In the genomic region with DNA sequence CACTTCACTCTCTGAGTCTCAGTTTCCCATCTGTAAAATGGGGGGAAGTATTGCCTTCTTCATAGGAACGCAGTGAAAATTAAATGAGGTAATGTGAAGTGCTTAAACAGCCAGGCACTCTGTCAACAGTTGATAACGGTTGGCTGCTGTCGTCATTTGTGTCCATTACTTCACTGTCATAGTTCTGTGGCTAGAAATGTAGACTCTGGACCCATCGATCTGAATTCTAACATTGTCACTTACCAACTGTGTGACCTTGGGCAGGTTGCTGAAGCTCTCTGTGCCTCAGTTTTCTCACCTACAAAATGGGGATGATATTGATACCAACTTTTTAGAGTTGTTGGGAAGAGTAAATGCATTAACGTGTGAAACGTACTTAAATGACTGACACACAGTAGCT, we compare ENCODE assay signal across 1 cellular context.
TF ChIP-seq lines count a peak whose summit lies in the region.

No MANE protein-coding gene starts in this region.

TF ChIP-seq in HepG2, 621 proteins besides CTCF, POLR2A, EP300 and RAD21 (continued from another document):
- TF ChIP-seq, protein P1, sequence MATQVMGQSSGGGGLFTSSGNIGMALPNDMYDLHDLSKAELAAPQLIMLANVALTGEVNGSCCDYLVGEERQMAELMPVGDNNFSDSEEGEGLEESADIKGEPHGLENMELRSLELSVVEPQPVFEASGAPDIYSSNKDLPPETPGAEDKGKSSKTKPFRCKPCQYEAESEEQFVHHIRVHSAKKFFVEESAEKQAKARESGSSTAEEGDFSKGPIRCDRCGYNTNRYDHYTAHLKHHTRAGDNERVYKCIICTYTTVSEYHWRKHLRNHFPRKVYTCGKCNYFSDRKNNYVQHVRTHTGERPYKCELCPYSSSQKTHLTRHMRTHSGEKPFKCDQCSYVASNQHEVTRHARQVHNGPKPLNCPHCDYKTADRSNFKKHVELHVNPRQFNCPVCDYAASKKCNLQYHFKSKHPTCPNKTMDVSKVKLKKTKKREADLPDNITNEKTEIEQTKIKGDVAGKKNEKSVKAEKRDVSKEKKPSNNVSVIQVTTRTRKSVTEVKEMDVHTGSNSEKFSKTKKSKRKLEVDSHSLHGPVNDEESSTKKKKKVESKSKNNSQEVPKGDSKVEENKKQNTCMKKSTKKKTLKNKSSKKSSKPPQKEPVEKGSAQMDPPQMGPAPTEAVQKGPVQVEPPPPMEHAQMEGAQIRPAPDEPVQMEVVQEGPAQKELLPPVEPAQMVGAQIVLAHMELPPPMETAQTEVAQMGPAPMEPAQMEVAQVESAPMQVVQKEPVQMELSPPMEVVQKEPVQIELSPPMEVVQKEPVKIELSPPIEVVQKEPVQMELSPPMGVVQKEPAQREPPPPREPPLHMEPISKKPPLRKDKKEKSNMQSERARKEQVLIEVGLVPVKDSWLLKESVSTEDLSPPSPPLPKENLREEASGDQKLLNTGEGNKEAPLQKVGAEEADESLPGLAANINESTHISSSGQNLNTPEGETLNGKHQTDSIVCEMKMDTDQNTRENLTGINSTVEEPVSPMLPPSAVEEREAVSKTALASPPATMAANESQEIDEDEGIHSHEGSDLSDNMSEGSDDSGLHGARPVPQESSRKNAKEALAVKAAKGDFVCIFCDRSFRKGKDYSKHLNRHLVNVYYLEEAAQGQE (IDR thresholded peaks at IDR 0.05; ENCODE audit: borderline replicate concordance in 1 of 2, low read depth in 1 of 2, low read length in 2 of 2), result no peak
- TF ChIP-seq, protein P2, sequence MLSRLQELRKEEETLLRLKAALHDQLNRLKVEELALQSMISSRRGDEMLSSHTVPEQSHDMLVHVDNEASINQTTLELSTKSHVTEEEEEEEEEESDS (CRISPR knock-in tag; IDR thresholded peaks at IDR 0.05; ENCODE audit: borderline replicate concordance), result no peak
- TF ChIP-seq ZNF678 (CRISPR knock-in tag; IDR thresholded peaks at IDR 0.05) (no peak), TBX2 (CRISPR knock-in tag; IDR thresholded peaks at IDR 0.05; ENCODE audit: borderline replicate concordance) (no peak), BRCA1 (CRISPR knock-in tag; IDR thresholded peaks at IDR 0.05) (no peak), CCDC6 (CRISPR knock-in tag; IDR thresholded peaks at IDR 0.05) (no peak), ARNT (IDR thresholded peaks at IDR 0.05) (no peak), ZMYM2 (CRISPR knock-in tag; IDR thresholded peaks at IDR 0.05) (peak; percentile 33; the same call in 1 of the 2 replicates), KDM1A (CRISPR knock-in tag; IDR thresholded peaks at IDR 0.05) (peak; percentile 90), ZNF12 (CRISPR knock-in tag; IDR thresholded peaks at IDR 0.05) (peak; percentile 44; the same call in 1 of the 2 replicates), ZNF589 (CRISPR knock-in tag; conservative IDR thresholded peaks at IDR 0.05) (no peak), ZSCAN21 (CRISPR knock-in tag; IDR thresholded peaks at IDR 0.05; ENCODE audit: borderline replicate concordance) (no peak), FOXA1 (IDR thresholded peaks at IDR 0.05) (no peak), FOXA1 (CRISPR knock-in tag; IDR thresholded peaks at IDR 0.05) (no peak), ATF7 (IDR thresholded peaks at IDR 0.05) (peak; percentile 34; the same call in 1 of the 2 replicates), ATF7 (CRISPR knock-in tag; IDR thresholded peaks at IDR 0.05) (no peak)
- TF ChIP-seq, protein P3, sequence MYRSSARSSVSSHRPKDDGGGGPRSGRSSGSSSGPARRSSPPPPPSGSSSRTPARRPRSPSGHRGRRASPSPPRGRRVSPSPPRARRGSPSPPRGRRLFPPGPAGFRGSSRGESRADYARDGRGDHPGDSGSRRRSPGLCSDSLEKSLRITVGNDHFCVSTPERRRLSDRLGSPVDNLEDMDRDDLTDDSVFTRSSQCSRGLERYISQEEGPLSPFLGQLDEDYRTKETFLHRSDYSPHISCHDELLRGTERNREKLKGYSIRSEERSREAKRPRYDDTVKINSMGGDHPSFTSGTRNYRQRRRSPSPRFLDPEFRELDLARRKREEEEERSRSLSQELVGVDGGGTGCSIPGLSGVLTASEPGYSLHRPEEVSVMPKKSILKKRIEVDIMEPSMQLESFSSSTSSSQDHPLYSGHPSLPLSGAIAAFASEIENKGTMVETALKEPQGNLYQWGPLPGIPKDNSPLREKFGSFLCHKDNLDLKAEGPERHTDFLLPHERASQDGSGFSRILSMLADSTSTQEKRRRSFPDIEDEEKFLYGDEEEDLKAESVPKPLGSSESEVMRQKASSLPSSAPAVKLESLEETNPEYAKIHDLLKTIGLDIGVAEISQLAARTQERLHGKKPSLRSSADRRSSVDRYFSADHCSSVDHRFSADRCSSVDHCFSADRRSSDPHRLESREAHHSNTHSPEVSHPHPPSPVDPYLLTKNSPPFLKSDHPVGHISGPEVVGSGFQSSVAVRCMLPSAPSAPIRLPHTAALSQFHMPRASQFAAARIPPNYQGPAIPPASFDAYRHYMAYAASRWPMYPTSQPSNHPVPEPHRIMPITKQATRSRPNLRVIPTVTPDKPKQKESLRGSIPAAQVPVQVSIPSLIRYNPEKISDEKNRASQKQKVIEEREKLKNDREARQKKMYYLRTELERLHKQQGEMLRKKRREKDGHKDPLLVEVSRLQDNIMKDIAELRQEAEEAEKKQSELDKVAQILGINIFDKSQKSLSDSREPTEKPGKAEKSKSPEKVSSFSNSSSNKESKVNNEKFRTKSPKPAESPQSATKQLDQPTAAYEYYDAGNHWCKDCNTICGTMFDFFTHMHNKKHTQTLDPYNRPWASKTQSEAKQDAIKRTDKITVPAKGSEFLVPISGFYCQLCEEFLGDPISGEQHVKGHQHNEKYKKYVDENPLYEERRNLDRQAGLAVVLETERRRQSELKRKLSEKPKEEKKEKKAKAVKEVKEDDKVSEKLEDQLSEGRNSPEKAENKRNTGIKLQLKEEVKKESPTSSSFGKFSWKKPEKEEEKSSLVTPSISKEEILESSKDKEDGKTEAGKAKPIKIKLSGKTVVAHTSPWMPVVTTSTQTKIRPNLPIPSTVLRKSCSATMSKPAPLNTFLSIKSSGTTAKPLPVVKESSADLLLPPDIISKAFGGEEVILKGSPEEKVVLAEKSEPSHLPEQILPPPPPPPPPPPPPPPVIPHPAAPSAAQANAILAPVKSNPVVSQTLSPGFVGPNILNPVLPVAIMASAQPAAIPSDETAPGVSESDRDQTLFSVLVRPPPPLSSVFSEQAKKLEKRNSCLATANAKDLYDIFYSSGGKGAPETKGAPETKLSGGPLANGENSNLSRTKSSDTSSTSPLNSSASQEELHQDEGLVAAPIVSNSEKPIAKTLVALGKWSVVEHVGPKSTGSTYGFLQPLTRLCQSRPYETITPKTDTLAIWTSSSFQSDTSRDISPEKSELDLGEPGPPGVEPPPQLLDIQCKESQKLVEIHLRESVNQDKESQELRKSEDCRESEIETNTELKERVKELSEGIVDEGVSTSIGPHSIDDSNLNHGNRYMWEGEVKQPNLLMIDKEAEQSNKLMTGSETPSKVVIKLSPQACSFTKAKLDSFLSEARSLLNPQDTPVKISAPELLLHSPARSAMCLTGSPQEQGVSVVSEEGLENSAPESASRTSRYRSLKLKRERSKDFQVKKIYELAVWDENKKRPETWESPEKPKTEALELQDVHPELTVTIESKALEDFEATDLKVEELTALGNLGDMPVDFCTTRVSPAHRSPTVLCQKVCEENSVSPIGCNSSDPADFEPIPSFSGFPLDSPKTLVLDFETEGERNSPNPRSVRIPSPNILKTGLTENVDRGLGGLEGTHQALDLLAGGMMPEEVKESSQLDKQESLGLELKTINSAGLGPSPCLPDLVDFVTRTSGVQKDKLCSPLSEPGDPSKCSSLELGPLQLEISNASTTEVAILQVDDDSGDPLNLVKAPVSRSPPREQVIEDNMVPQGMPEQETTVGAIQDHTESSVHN (CRISPR knock-in tag; IDR thresholded peaks at IDR 0.05), result no peak
- TF ChIP-seq, protein P4, sequence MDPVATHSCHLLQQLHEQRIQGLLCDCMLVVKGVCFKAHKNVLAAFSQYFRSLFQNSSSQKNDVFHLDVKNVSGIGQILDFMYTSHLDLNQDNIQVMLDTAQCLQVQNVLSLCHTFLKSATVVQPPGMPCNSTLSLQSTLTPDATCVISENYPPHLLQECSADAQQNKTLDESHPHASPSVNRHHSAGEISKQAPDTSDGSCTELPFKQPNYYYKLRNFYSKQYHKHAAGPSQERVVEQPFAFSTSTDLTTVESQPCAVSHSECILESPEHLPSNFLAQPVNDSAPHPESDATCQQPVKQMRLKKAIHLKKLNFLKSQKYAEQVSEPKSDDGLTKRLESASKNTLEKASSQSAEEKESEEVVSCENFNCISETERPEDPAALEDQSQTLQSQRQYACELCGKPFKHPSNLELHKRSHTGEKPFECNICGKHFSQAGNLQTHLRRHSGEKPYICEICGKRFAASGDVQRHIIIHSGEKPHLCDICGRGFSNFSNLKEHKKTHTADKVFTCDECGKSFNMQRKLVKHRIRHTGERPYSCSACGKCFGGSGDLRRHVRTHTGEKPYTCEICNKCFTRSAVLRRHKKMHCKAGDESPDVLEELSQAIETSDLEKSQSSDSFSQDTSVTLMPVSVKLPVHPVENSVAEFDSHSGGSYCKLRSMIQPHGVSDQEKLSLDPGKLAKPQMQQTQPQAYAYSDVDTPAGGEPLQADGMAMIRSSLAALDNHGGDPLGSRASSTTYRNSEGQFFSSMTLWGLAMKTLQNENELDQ (CRISPR knock-in tag; IDR thresholded peaks at IDR 0.05; ENCODE audit: borderline replicate concordance), result no peak
- TF ChIP-seq, protein P5, sequence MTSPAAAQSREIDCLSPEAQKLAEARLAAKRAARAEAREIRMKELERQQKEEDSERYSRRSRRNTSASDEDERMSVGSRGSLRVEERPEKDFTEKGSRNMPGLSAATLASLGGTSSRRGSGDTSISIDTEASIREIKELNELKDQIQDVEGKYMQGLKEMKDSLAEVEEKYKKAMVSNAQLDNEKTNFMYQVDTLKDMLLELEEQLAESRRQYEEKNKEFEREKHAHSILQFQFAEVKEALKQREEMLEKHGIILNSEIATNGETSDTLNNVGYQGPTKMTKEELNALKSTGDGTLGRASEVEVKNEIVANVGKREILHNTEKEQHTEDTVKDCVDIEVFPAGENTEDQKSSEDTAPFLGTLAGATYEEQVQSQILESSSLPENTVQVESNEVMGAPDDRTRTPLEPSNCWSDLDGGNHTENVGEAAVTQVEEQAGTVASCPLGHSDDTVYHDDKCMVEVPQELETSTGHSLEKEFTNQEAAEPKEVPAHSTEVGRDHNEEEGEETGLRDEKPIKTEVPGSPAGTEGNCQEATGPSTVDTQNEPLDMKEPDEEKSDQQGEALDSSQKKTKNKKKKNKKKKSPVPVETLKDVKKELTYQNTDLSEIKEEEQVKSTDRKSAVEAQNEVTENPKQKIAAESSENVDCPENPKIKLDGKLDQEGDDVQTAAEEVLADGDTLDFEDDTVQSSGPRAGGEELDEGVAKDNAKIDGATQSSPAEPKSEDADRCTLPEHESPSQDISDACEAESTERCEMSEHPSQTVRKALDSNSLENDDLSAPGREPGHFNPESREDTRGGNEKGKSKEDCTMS (CRISPR knock-in tag; conservative IDR thresholded peaks at IDR 0.05), result no peak
- TF ChIP-seq, protein P6, sequence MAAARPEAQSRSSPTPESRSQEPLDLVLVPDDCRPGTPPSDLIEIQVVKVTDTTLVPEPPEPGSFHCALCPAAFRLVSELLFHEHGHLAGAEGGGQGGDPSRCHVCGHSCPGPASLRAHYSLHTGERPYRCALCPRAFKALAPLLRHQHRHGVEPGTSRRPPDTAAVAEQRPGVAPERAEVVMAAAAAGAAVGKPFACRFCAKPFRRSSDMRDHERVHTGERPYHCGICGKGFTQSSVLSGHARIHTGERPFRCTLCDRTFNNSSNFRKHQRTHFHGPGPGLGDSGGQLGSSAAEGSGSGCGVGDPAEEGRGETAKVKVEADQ (CRISPR knock-in tag; IDR thresholded peaks at IDR 0.05; ENCODE audit: borderline replicate concordance), result no peak
